ENCODE assay signal across 8 cellular contexts in the genomic region with DNA sequence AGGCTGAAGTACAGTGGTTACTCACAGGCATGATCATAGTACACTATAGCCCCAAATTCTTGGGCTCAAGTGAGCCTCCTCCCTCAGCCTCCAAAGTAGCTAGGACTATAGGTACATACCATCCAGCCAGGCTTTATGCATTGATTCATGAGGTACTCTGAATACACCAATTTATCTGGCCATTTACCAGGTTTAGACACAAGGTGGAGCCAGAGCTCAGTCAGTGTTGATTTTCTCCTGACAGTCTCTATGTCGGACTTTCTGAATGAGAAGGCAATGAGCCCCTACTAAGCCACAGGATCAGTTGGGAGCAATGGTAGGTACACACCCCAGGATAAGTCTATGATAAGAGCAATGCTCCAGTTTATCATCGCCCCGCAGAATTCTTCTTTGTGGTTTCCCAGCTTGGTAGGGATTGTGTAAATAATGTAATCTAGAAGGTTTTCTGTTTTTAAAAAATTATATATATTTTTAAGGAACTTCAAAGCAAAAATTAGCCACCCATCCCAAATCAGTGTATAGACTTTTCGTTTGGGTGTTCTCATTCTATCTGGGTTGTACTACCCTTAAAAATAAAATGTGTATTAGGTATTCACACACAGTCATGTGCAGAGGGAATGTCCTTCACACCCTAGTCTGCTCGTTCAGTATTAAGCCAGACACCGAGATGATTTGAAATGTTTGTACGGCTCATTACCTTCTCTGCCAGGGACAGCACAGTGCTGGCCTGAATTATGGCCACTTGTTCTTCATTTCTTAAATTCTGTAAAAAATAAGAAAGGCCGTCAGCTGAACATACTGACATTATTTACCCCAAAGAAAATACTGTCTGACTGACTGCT.
A peak's percentile ranks its signal among the peaks of the same experiment; 100 is the strongest.
DNase-seq lines count a peak whose midpoint lies in the region; ATAC-seq and TF ChIP-seq lines count a peak whose summit lies in the region.

No MANE protein-coding gene starts in this region.

- no peaks in the 10 kb centered on the region for H3K36me3 ChIP-seq in liver (ENCODE audit: control insufficient read depth in 4 of 4, insufficient read depth in 3 of 4, low read depth in 1 of 4, low read length in 3 of 4)

- 28% methylated on average over 8 of the region's 8 CpGs for WGBS in liver

- H3K4me1 ChIP-seq in liver (ENCODE audit: control insufficient read depth in 4 of 4, insufficient read depth in 4 of 4, low read length in 3 of 4) = peaks cover 0 to 7% (median 5%) of the 10 kb centered on the region in 4 donors

- H3K27ac ChIP-seq in liver (ENCODE audit: low read depth in 1 of 2, low read length in 2 of 2) = no peak overlapping the region

- H3K9me3 ChIP-seq in liver (ENCODE audit: control insufficient read depth in 4 of 4, low read length in 3 of 4) = no peaks in the 10 kb centered on the region

- TF ChIP-seq RAD21 in liver (IDR thresholded peaks at IDR 0.05) = peak; percentile 99

- no peak overlapping the region for H3K9ac ChIP-seq in liver (ENCODE audit: low read depth in 1 of 2, low read length in 2 of 2)

- TF ChIP-seq CTCF in liver (IDR thresholded peaks at IDR 0.05; ENCODE audit: low read depth, low read length, missing input control) = peak; percentile 86

- no peak overlapping the region for H3K4me3 ChIP-seq in liver (ENCODE audit: low read depth in 1 of 3, low read length in 3 of 3)

- no peaks in the 10 kb centered on the region for H3K27me3 ChIP-seq in liver (ENCODE audit: control insufficient read depth in 4 of 4, insufficient read depth in 4 of 4, low read length in 3 of 4)

- DNase-seq in COR-L47 (lab: John Stamatoyannopoulos, UW) = peak; percentile 67
- peak; percentile 89 for DNase-seq in NCI-H345 (lab: John Stamatoyannopoulos, UW)
- DNase-seq in activated CD4-positive, alpha-beta T cell treated with anti-CD3 and anti-CD28 coated beads for 4 hours = peak; percentile 34 to 53
- peak; percentile 80 for DNase-seq in dermis blood vessel endothelial cell
- peak; percentile 15 to 16 for DNase-seq in stimulated activated CD8-positive, alpha-beta memory T cell treated with anti-CD3 and anti-CD28 coated beads, Interleukin-2, amount 100 ng/mL, for 48 hours (ENCODE audit: low read depth in 2 of 2)

- peak; percentile 90 for ATAC-seq in GM19372 (IDR thresholded peaks at IDR 0.05; ENCODE audit: low read depth, unreplicated experiment)
- ATAC-seq in HG03378 (IDR thresholded peaks at IDR 0.05; ENCODE audit: unreplicated experiment) = peak; percentile 92

TF ChIP-seq in liver, 16 proteins besides CTCF, POLR2A, EP300 and RAD21:
- TF ChIP-seq RXRA (IDR thresholded peaks at IDR 0.05) (peak in 1 of 2 donors; percentile 16), SP1 (IDR thresholded peaks at IDR 0.05) (no peak), YY1 (IDR thresholded peaks at IDR 0.05) (no peak), FOXA2 (IDR thresholded peaks at IDR 0.05) (no peak)
TF ChIP-seq in liver: peak in this region for 1.

Comparison
In these comparisons a context has a peak if more than half of its experiments do, and no peak if none do; other contexts are left out.
1. DNase-seq: peak in every context shown above with its lines; median percentile 89 in NCI-H345; 80 in dermis blood vessel endothelial cell; 67 in COR-L47; 44 in activated CD4-positive, alpha-beta T cell treated with anti-CD3 and anti-CD28 coated beads for 4 hours; 16 in stimulated activated CD8-positive, alpha-beta memory T cell treated with anti-CD3 and anti-CD28 coated beads, Interleukin-2, amount 100 ng/mL, for 48 hours.